In genomic region chr10:17001961-17002749, GRCh38 we compare ENCODE assay signal across 8 cellular contexts.
DNase-seq lines count a peak whose midpoint lies in the region; ATAC-seq and TF ChIP-seq lines count a peak whose summit lies in the region.

No MANE protein-coding gene starts in this region.

- intact Hi-C loops in heart right ventricle (cut with DNase I) = loop anchor here in 2 of 10 donors (5.0 to 10.0 kb wide), 3 partner anchors 110 to 1765 kb away; partner anchors contain the start of gene VIM (in 1 of the 2)
- intact Hi-C loops in stomach (cut with DNase I; ENCODE audit: low total_unique reads) = no loop called here

- ATAC-seq in GM18505 (IDR thresholded peaks at IDR 0.05; ENCODE audit: unreplicated experiment) (peak; percentile 56), HG02885 (IDR thresholded peaks at IDR 0.05; ENCODE audit: poor library complexity, unreplicated experiment) (peak; percentile 80), heart right ventricle (peak; percentile 63 to 84 (median 80)), GM21526 (IDR thresholded peaks at IDR 0.05; ENCODE audit: low FRiP score, unreplicated experiment) (no peak)

- no peaks in the 10 kb centered on the region for H3K36me3 Mint-ChIP-seq in activated T-cell treated with anti-CD3 and anti-CD28 coated beads, Interleukin-2, amount 50 U/mL, for 24 hours (ENCODE audit: low read depth)

- H3K4me3 ChIP-seq in heart right ventricle = no peak overlapping the region
- no peak overlapping the region for H3K4me3 ChIP-seq in stomach

- H3K4me1 Mint-ChIP-seq in activated T-cell treated with anti-CD3 and anti-CD28 coated beads, Interleukin-2, amount 50 U/mL, for 24 hours (ENCODE audit: low read depth) = peaks cover 65% of the 10 kb centered on the region

- H3K4me1 ChIP-seq in heart right ventricle (peaks cover 2 to 53% (median 22%) of the 10 kb centered on the region in 9 donors), stomach (peaks cover 0 to 17% (median 4%) of the 10 kb centered on the region in 4 donors)

- TF ChIP-seq POLR2A in GM18505 (IDR thresholded peaks at IDR 0.05; ENCODE audit: borderline replicate concordance, extremely low read depth, insufficient read depth, insufficient read length) = no peak
- TF ChIP-seq POLR2A in stomach (IDR thresholded peaks at IDR 0.05) = no peak

- H3K9me3 ChIP-seq in heart right ventricle (peaks cover 0 to 15% (median 0%) of the 10 kb centered on the region in 11 donors), stomach (no peaks in the 10 kb centered on the region)

- no peak for TF ChIP-seq CTCF in heart right ventricle (IDR thresholded peaks at IDR 0.05)
- no peak for TF ChIP-seq CTCF in stomach (IDR thresholded peaks at IDR 0.05)

- peak overlapping the region; percentile 47 for H3K4me3 Mint-ChIP-seq in activated T-cell treated with anti-CD3 and anti-CD28 coated beads, Interleukin-2, amount 50 U/mL, for 24 hours

- H3K36me3 ChIP-seq in heart right ventricle (no peaks in the 10 kb centered on the region), stomach (no peaks in the 10 kb centered on the region)

- TF ChIP-seq EP300 in stomach (IDR thresholded peaks at IDR 0.05) = no peak

- H3K27ac Mint-ChIP-seq in activated T-cell treated with anti-CD3 and anti-CD28 coated beads, Interleukin-2, amount 50 U/mL, for 24 hours = peak overlapping the region; percentile 95

- 52 to 53% methylated on average over 8 of the region's 8 CpGs for WGBS in heart right ventricle, 2 donors
- WGBS in stomach, 5 donors = 41 to 65% (median 56%) methylated on average over 8 of the region's 8 CpGs

- H3K27me3 Mint-ChIP-seq in activated T-cell treated with anti-CD3 and anti-CD28 coated beads, Interleukin-2, amount 50 U/mL, for 24 hours = peaks cover 8% of the 10 kb centered on the region

- peaks cover 6% of the 10 kb centered on the region for H3K9me3 Mint-ChIP-seq in activated T-cell treated with anti-CD3 and anti-CD28 coated beads, Interleukin-2, amount 50 U/mL, for 24 hours

- no peak for DNase-seq in activated T-cell treated with anti-CD3 and anti-CD28 coated beads, Interleukin-2, amount 50 U/mL, for 24 hours
- DNase-seq in heart right ventricle = peak; percentile 29 to 74
- no peak for DNase-seq in stomach
- DNase-seq in GM19240 (ENCODE audit: insufficient read length, low spot score) = no peak
- no peak for DNase-seq in NCI-H446 treated with DMSO at 0.1 percent for 48 hours (lab: John Stamatoyannopoulos, UW)

- no peaks in the 10 kb centered on the region for H3K27me3 ChIP-seq in heart right ventricle
- no peaks in the 10 kb centered on the region for H3K27me3 ChIP-seq in stomach

- H3K27ac ChIP-seq in heart right ventricle (peak overlapping the region; percentile 19 to 82 (median 72)), stomach (peak overlapping the region; percentile 46 to 72 (median 60))

Comparison
In these comparisons a context has a peak if more than half of its experiments do, and no peak if none do; other contexts are left out.
1. DNase-seq: peak in heart right ventricle (2 of 2); none in activated T-cell treated with anti-CD3 and anti-CD28 coated beads, Interleukin-2, amount 50 U/mL, for 24 hours (single experiment), stomach (single experiment), GM19240 (single experiment) and NCI-H446 treated with DMSO at 0.1 percent for 48 hours (single experiment).